Comparison of ENCODE assay signal across 8 cellular contexts in the genomic region with DNA sequence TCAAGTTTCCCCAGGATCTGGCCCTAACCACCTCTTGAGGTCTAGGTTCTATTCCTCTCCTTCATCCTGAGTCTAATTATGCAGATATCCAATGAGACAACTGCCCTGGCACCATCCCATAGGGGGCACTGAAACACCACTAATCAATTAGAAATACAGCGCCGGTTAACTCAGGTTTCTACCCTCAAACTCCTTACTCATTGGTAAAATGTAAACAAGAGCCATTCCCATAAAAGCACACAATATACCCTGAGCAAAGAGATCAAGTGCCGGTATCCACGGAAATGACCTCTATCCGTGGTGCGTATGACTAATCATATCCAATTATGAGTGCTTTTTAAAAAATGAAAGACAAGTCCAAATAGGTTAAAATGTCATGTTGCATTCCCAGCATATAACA.
DNase-seq lines count a peak whose midpoint lies in the region; ATAC-seq and TF ChIP-seq lines count a peak whose summit lies in the region.

No MANE protein-coding gene starts in this region.

- peaks cover 4% of the 10 kb centered on the region for H3K4me1 ChIP-seq in IMR-90 (ENCODE audit: control insufficient read depth, insufficient read depth, low read length)
- no peaks in the 10 kb centered on the region for H3K4me1 ChIP-seq in SJCRH30
- peaks cover 0 to 11% (median 0%) of the 10 kb centered on the region in 3 donors for H3K4me1 ChIP-seq in gastroesophageal sphincter
- no peaks in the 10 kb centered on the region for H3K4me1 ChIP-seq in vagina

- no peak overlapping the region for H4K91ac ChIP-seq in IMR-90 (ENCODE audit: insufficient read depth, low read depth, low read length)

- no peak overlapping the region for H2AK5ac ChIP-seq in IMR-90 (ENCODE audit: low read depth, low read length)

- H3K27me3 ChIP-seq in IMR-90 (ENCODE audit: control insufficient read depth, insufficient read depth, low read length) (no peaks in the 10 kb centered on the region), SJCRH30 (no peaks in the 10 kb centered on the region), gastroesophageal sphincter (no peaks in the 10 kb centered on the region), vagina (no peaks in the 10 kb centered on the region)

- TF ChIP-seq RAD21 in IMR-90 (IDR thresholded peaks at IDR 0.05; ENCODE audit: low read length) = peak; percentile 95

- H2AK9ac ChIP-seq in IMR-90 (replicated peaks; ENCODE audit: low read depth, low read length, poor library complexity) = no peak overlapping the region

- H3K9ac ChIP-seq in IMR-90 (ENCODE audit: low read depth, low read length) = no peak overlapping the region

- no peak for TF ChIP-seq EP300 in gastroesophageal sphincter (IDR thresholded peaks at IDR 0.05)

- peaks cover 5% of the 10 kb centered on the region for H3K9me1 ChIP-seq in IMR-90 (ENCODE audit: insufficient read depth, low read length)

- H2AFZ ChIP-seq in IMR-90 (replicated peaks; ENCODE audit: low read length, poor library complexity) = no peak overlapping the region

- H2BK120ac ChIP-seq in IMR-90 (ENCODE audit: low read depth, low read length) = peak overlapping the region; percentile 78; the same call in 1 of the 2 replicates

- H3K18ac ChIP-seq in IMR-90 (ENCODE audit: low read depth, low read length) = no peak overlapping the region

- in situ Hi-C loops in IMR-90 (cut with MboI; ENCODE audit: low sequenced_read_pairs) = loop anchor here (5.0 to 25.0 kb wide), 5 partner anchors 142 to 850 kb away; partner anchors contain the start of gene MAML3

- H4K8ac ChIP-seq in IMR-90 (ENCODE audit: low read depth in 2 of 2, low read length in 2 of 2) = peak overlapping the region in 1 of 2 experiments; percentile 81; a peak in 1 of 4 replicates

- intact Hi-C loops in IMR-90 (cut with micrococcal nuclease) = loop anchor here (1.0 to 5.0 kb wide), 8 partner anchors 140 to 838 kb away; no protein-coding TSS in a partner anchor
- intact Hi-C loops in vagina (cut with DNase I) = no loop called here

- dilution Hi-C loops in IMR-90 (cut with HindIII; ENCODE audit: low sequenced_read_pairs, unreplicated experiment) = no loop called here

- H3K36me3 ChIP-seq in IMR-90 (ENCODE audit: control insufficient read depth, insufficient read depth, low read length) (no peaks in the 10 kb centered on the region), SJCRH30 (no peaks in the 10 kb centered on the region), gastroesophageal sphincter (no peaks in the 10 kb centered on the region), vagina (no peaks in the 10 kb centered on the region)

- H3K79me1 ChIP-seq in IMR-90 (ENCODE audit: low read depth in 1 of 2, low read length in 2 of 2) = peaks cover 3 to 13% of the 10 kb centered on the region in 2 experiments; a peak in 3 of 4 replicates

- no peaks in the 10 kb centered on the region for H4K20me1 ChIP-seq in IMR-90 (ENCODE audit: insufficient read depth, low read length)

- CTCF ChIA-PET in IMR-90 (lab: Yijun Ruan, JAX) = interaction anchor here (0.6 to 2.0 kb wide), 7 partner anchors 47 to 356 kb away, joined by 3 to 8 read pairs (median 3); no protein-coding TSS in a partner anchor

- 0 out of 2 replicates have a peak overlapping the region, but pooled peaks have one; percentile 23 for H3K23ac ChIP-seq in IMR-90 (ENCODE audit: low read depth, low read length)

- no CpG with 5 or more reads among the region's 6 CpGs for WGBS in IMR-90 (ENCODE audit: extremely low coverage in 2 of 2, insufficient read length in 1 of 2), 2 experiments
- WGBS in gastroesophageal sphincter (ENCODE audit: low coverage in 1 of 2), 2 donors = 21 to 22% methylated on average over 6 of the region's 6 CpGs

- H3K4me3 ChIP-seq in IMR-90 (ENCODE audit: insufficient read depth, low read depth, low read length) = no peak overlapping the region
- H3K4me3 ChIP-seq in SJCRH30 = no peak overlapping the region
- H3K4me3 ChIP-seq in gastroesophageal sphincter = no peak overlapping the region
- H3K4me3 ChIP-seq in vagina = no peak overlapping the region

- H3K4me2 ChIP-seq in IMR-90 (ENCODE audit: low read depth, low read length) = peak overlapping the region; percentile 38; the same call in 1 of the 2 replicates

- H3K56ac ChIP-seq in IMR-90 (ENCODE audit: extremely low read depth, insufficient read depth, low read length) = no peak overlapping the region; the same call in 1 of the 2 replicates

- H3K9me3 ChIP-seq in IMR-90 (ENCODE audit: control insufficient read depth, insufficient read depth, low read length) (peaks cover 2% of the 10 kb centered on the region), SJCRH30 (replicated peaks) (no peaks in the 10 kb centered on the region), gastroesophageal sphincter (no peaks in the 10 kb centered on the region), vagina (no peaks in the 10 kb centered on the region)

- TF ChIP-seq POLR2A in IMR-90 (IDR thresholded peaks at IDR 0.05; ENCODE audit: low read depth, low read length) (no peak), gastroesophageal sphincter (IDR thresholded peaks at IDR 0.05) (no peak), vagina (IDR thresholded peaks at IDR 0.05) (no peak)

- peak overlapping the region; percentile 21 for H2BK5ac ChIP-seq in IMR-90 (ENCODE audit: low read depth, low read length, poor library complexity, severe bottlenecking)

- TF ChIP-seq CTCF in GM12872 (IDR thresholded peaks at IDR 0.05; ENCODE audit: insufficient read depth, low read depth, low read length) (peak; percentile 46; the same call in 2 of the 3 replicates), IMR-90 (conservative IDR thresholded peaks at IDR 0.05; ENCODE audit: low read depth, low read length) (peak; percentile 91), gastroesophageal sphincter (IDR thresholded peaks at IDR 0.05) (peak; percentile 12 to 68 (median 50)), vagina (IDR thresholded peaks at IDR 0.05) (peak in 2 of 3 experiments; percentile 7 to 34)

- peak overlapping the region; percentile 88; the same call in 2 of the 3 replicates for H2BK15ac ChIP-seq in IMR-90 (ENCODE audit: low read depth, low read length)

- peak overlapping the region; percentile 70 for H2BK20ac ChIP-seq in IMR-90 (ENCODE audit: low read depth, low read length)

- H3K27ac ChIP-seq in IMR-90 (ENCODE audit: insufficient read depth, low read length) (no peak overlapping the region), SJCRH30 (no peak overlapping the region), gastroesophageal sphincter (no peak overlapping the region), vagina (no peak overlapping the region)

- DNase-seq in IMR-90 (peak; percentile 95), SJCRH30 (peak; percentile 26 to 56), pons (ENCODE audit: low spot score) (peak; percentile 89), vagina (ENCODE audit: extremely low spot score in 2 of 2) (no peak)
- DNase-seq in activated naive CD4-positive, alpha-beta T cell treated with Interleukin-2 at 50 U/mL for 16 hours = peak; percentile 56

- no peak overlapping the region; the same call in 1 of the 2 replicates for H3K4ac ChIP-seq in IMR-90 (ENCODE audit: low read depth, low read length)

- BruUV-seq in IMR-90 (replicated peaks; lab: Mats Ljungman, UMichigan) = no TSS peak

- no peak overlapping the region for H4K5ac ChIP-seq in IMR-90 (ENCODE audit: low read depth, low read length)

- POLR2A ChIA-PET in IMR-90 (lab: Charles Lee; ENCODE audit: unreplicated experiment) = interaction anchor here (0.7 kb wide), 1 partner anchor 280 kb away, joined by 3 read pairs; no protein-coding TSS in a partner anchor

- peak; percentile 98 for ATAC-seq in IMR-90 (ENCODE audit: low read depth)
- peak; percentile 72 for ATAC-seq in gastroesophageal sphincter
- no peak for ATAC-seq in GM21381 (IDR thresholded peaks at IDR 0.05; ENCODE audit: unreplicated experiment)

- 0 out of 2 replicates have a peak overlapping the region, but pooled peaks have one; percentile 38 for H3K14ac ChIP-seq in IMR-90 (replicated peaks; ENCODE audit: low read depth, low read length)

TF ChIP-seq in IMR-90, 13 proteins besides CTCF, POLR2A, EP300 and RAD21:
- no peak for TF ChIP-seq RFX5 (IDR thresholded peaks at IDR 0.05; ENCODE audit: low read depth, low read length)
- peak; percentile 57; the same call in 1 of the 2 replicates for TF ChIP-seq FOS (IDR thresholded peaks at IDR 0.05; ENCODE audit: low read depth, low read length)
- TF ChIP-seq MXI1 (IDR thresholded peaks at IDR 0.05; ENCODE audit: borderline replicate concordance, low read depth, low read length) = no peak
- TF ChIP-seq CEBPB (IDR thresholded peaks at IDR 0.05; ENCODE audit: low read depth, low read length) = no peak
- TF ChIP-seq RCOR1 (IDR thresholded peaks at IDR 0.05; ENCODE audit: insufficient replicate concordance, low read length) = no peak
- no peak for TF ChIP-seq USF2 (IDR thresholded peaks at IDR 0.05; ENCODE audit: low read depth, low read length)
- TF ChIP-seq MAZ (IDR thresholded peaks at IDR 0.05; ENCODE audit: borderline replicate concordance, low read depth, low read length) = no peak
- peak; percentile 7; the same call in 1 of the 2 replicates for TF ChIP-seq MAFK (IDR thresholded peaks at IDR 0.05; ENCODE audit: low read depth, low read length)
- peak; percentile 39 for TF ChIP-seq BHLHE40 (IDR thresholded peaks at IDR 0.05; ENCODE audit: low read depth, low read length)
- TF ChIP-seq NFE2L2 (IDR thresholded peaks at IDR 0.05; ENCODE audit: low read depth, low read length) = peak; percentile 83
- TF ChIP-seq CHD1 (IDR thresholded peaks at IDR 0.05; ENCODE audit: low read depth, low read length) = no peak
- peak; percentile 96 for TF ChIP-seq SMC3 (IDR thresholded peaks at IDR 0.05; ENCODE audit: low read depth, low read length)
TF ChIP-seq in IMR-90: peak in this region for 5.

Comparison
In these comparisons a context has a peak if more than half of its experiments do, and no peak if none do; other contexts are left out.
1. CTCF ChIP-seq: peak in every context shown above with its lines; median percentile 91 in IMR-90; 50 in gastroesophageal sphincter; 46 in GM12872; 20 in vagina.
2. DNase-seq: peak in IMR-90 (single experiment), SJCRH30 (2 of 2), activated naive CD4-positive, alpha-beta T cell treated with Interleukin-2 at 50 U/mL for 16 hours (single experiment) and pons (single experiment); none in vagina (0 of 2).